ENCODE assay signal across 8 cellular contexts in genomic region chr11:123741159-123741951, GRCh38. TPM values are rescaled to one million over a fixed set of nuclear protein-coding genes. Genes with fewer than 3 reads are reported as not detected.
DNase-seq lines count a peak whose midpoint lies in the region; ATAC-seq and TF ChIP-seq lines count a peak whose summit lies in the region.

Gene ZNF202, minus strand, starts transcription at chr11:123741660. Its CDS starts 10,772 bp downstream, at chr11:123730888.

- peak; percentile 98 for ATAC-seq in GM21619 (IDR thresholded peaks at IDR 0.05; ENCODE audit: unreplicated experiment)

- H3K27ac ChIP-seq in epithelial cell of prostate: peak within 1 kb of the TSS; percentile 46

- no peak for TF ChIP-seq RAD21 in Ishikawa (IDR thresholded peaks at IDR 0.05; ENCODE audit: low read depth)

- peak; percentile 83 for DNase-seq in DMS53 treated with DMSO at 0.1 percent for 48 hours (lab: John Stamatoyannopoulos, UW; ENCODE audit: unreplicated experiment)
- DNase-seq in OCI-M2 (lab: John Stamatoyannopoulos, UW; ENCODE audit: unreplicated experiment): peak; percentile 20
- peak; percentile 86 for DNase-seq in activated T-cell treated with anti-CD3 and anti-CD28 coated beads for 4 hours
- peak; percentile 36 for DNase-seq in epithelial cell of prostate (ENCODE audit: low read depth, low spot score)
- peak; percentile 91 for DNase-seq in mucosa of gallbladder (ENCODE audit: low spot score)
- DNase-seq in stimulated activated CD8-positive, alpha-beta memory T cell treated with anti-CD3 and anti-CD28 coated beads, Interleukin-4, amount 100 ng/mL, for 24 hours (ENCODE audit: low read depth): peak; percentile 87

- TF ChIP-seq EP300 in Ishikawa (IDR thresholded peaks at IDR 0.05; ENCODE audit: borderline replicate concordance): no peak

TF ChIP-seq in Ishikawa, 13 proteins besides CTCF, POLR2A, EP300 and RAD21:
- TF ChIP-seq, protein P1, sequence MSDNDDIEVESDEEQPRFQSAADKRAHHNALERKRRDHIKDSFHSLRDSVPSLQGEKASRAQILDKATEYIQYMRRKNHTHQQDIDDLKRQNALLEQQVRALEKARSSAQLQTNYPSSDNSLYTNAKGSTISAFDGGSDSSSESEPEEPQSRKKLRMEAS (IDR thresholded peaks at IDR 0.05): peak; percentile 97
- TF ChIP-seq ZBTB7A (IDR thresholded peaks at IDR 0.05; ENCODE audit: low read depth) (peak; percentile 53; the same call in 1 of the 2 replicates), EGR1 (IDR thresholded peaks at IDR 0.05) (no peak), USF1 (IDR thresholded peaks at IDR 0.05) (peak; percentile 95), TAF1 (IDR thresholded peaks at IDR 0.05; ENCODE audit: low read depth) (peak; percentile 77), TEAD4 (IDR thresholded peaks at IDR 0.05) (no peak), YY1 (IDR thresholded peaks at IDR 0.05; ENCODE audit: low read depth) (no peak), TCF12 (IDR thresholded peaks at IDR 0.05; ENCODE audit: low read depth) (peak; percentile 49), FOXM1 (IDR thresholded peaks at IDR 0.05; ENCODE audit: borderline replicate concordance, low read depth) (no peak)

RNA-seq across cellular contexts. Expression of gene ZNF202, which starts in this region (rescaled TPM):
- 8.6 TPM for total RNA-seq in mucosa of gallbladder

Comparison
In these comparisons a context has a peak if more than half of its experiments do, and no peak if none do; other contexts are left out.
1. Peak in every context shown above with its lines: DNase-seq, ATAC-seq and H3K27ac ChIP-seq.
2. DNase-seq: peak in every context shown above with its lines; median percentile 91 in mucosa of gallbladder; 87 in stimulated activated CD8-positive, alpha-beta memory T cell treated with anti-CD3 and anti-CD28 coated beads, Interleukin-4, amount 100 ng/mL, for 24 hours; 86 in activated T-cell treated with anti-CD3 and anti-CD28 coated beads for 4 hours; 83 in DMS53 treated with DMSO at 0.1 percent for 48 hours; 36 in epithelial cell of prostate; 20 in OCI-M2.